Comparison of ENCODE assay signal across 11 cellular contexts in the genomic region with DNA sequence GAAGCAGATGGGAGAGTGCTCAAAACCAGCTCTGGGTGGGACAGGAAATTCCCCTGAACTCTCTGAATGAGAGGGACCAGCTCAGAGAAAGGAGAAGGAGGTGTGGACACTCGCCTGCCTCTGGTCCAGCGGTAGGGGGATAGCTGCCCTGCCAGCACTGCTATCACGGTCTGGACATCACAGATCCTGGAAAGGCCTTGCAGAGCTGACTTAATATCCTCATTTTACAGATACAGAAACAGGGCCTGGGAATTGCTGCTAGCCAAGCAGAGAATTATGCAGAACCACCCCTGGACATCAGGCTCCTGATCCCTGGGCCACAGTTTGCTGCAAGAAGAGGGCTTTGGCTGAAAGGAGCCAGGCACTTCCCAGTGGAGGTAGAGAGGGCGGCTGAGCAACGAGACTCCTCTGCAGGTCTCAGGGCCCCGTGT. TPM values are rescaled to one million over a fixed set of nuclear protein-coding genes. Genes with fewer than 3 reads are reported as not detected.
DNase-seq lines count a peak whose midpoint lies in the region; ATAC-seq and TF ChIP-seq lines count a peak whose summit lies in the region.
"Had no signal": no experiment of that assay in that cellular context is flagged by ENCODE, and none has a peak within 500 bp of the region (broad histone marks: within the 10 kb centered on the region; RNA-seq: fewer than 3 reads in every experiment).

No MANE protein-coding gene starts in this region.

- no peak overlapping the region for H3K23ac ChIP-seq in neuronal stem cell (ENCODE audit: low read depth, low read length, poor library complexity)

- no peak overlapping the region for H3K27ac ChIP-seq in brain microvascular endothelial cell
- no peak overlapping the region for H3K27ac ChIP-seq in neuronal stem cell (replicated peaks; ENCODE audit: low read length)

- in situ Hi-C loops in brain microvascular endothelial cell (cut with HindIII; ENCODE audit: low pct_ligation_motif_present, low sequenced_read_pairs): no loop called here

- no peak overlapping the region for H3K4ac ChIP-seq in neuronal stem cell (ENCODE audit: low read length)

- no peak overlapping the region for H2BK5ac ChIP-seq in neuronal stem cell (ENCODE audit: low read length)

- H3K36me3 ChIP-seq in GM06990 (ENCODE audit: control insufficient read depth, insufficient read depth, low read length) (peaks cover 43% of the 10 kb centered on the region), brain microvascular endothelial cell (replicated peaks) (no peaks in the 10 kb centered on the region), neuronal stem cell (replicated peaks in 1 of 2; ENCODE audit: control insufficient read depth in 2 of 2, insufficient read depth in 2 of 2, low read length in 2 of 2) (no peaks in the 10 kb centered on the region)

- DNase-seq in GM06990 (ENCODE audit: extremely low read depth, insufficient read length): no peak
- DNase-seq in brain microvascular endothelial cell: no peak
- no peak for DNase-seq in neuronal stem cell (ENCODE audit: low spot score)
- no peak for DNase-seq in AG08395 (ENCODE audit: low spot score)
- DNase-seq in stimulated activated CD4-positive, alpha-beta T cell treated with anti-CD3 and anti-CD28 coated beads, Interleukin-4, amount 100 ng/mL, for 4 hours: no peak
- DNase-seq: activated CD4-positive, CD25-positive, alpha-beta regulatory T cell treated with anti-CD3 and anti-CD28 coated beads, Interleukin-2, amount 50 U/mL, for 72 hours; DMS 273 treated with DMSO at 0.1 percent for 48 hours; NCI-H748 treated with DMSO at 0.1 percent for 48 hours had no signal

- no peak overlapping the region for H3K9ac ChIP-seq in neuronal stem cell (ENCODE audit: low read depth, low read length, poor library complexity)

- peak overlapping the region in 3 of 4 donors; percentile 16 to 90 (median 35) for H3K4me3 Mint-ChIP-seq in IgD-negative memory B cell

- no peak overlapping the region for H3K18ac ChIP-seq in neuronal stem cell (ENCODE audit: low read length)

- H2AK5ac ChIP-seq in neuronal stem cell (ENCODE audit: low read depth, low read length): no peak overlapping the region

- no peaks in the 10 kb centered on the region for H3K79me1 ChIP-seq in neuronal stem cell (ENCODE audit: low read depth, low read length)

- H3K4me1 Mint-ChIP-seq in IgD-negative memory B cell: peaks cover 52 to 62% (median 53%) of the 10 kb centered on the region in 3 donors

- H3K27ac Mint-ChIP-seq in IgD-negative memory B cell: peak overlapping the region; percentile 12 to 87 (median 41)

- no peak overlapping the region for H3K4me2 ChIP-seq in neuronal stem cell (ENCODE audit: insufficient read depth, low read length, poor library complexity, severe bottlenecking)

- no peak overlapping the region for H4K91ac ChIP-seq in neuronal stem cell (ENCODE audit: low read depth, low read length, poor library complexity)

- H3K14ac ChIP-seq in neuronal stem cell (ENCODE audit: low read length): no peak overlapping the region

- no peak overlapping the region for H2BK12ac ChIP-seq in neuronal stem cell (ENCODE audit: low read length)

- WGBS in neuronal stem cell (ENCODE audit: extremely low coverage in 2 of 2, insufficient read length in 2 of 2, insufficient replicate concordance in 1 of 2), 2 donors: no CpG with 5 or more reads among the region's 6 CpGs

- peaks cover 12 to 25% of the 10 kb centered on the region in 2 donors for H3K4me1 ChIP-seq in neuronal stem cell (ENCODE audit: control insufficient read depth in 2 of 2, insufficient read depth in 1 of 2, low read depth in 1 of 2, low read length in 2 of 2)

- H4K8ac ChIP-seq in neuronal stem cell (ENCODE audit: low read depth, low read length): no peak overlapping the region

- H3K9me3 Mint-ChIP-seq in IgD-negative memory B cell: no peaks in the 10 kb centered on the region

- no peak overlapping the region for H2BK120ac ChIP-seq in neuronal stem cell (ENCODE audit: low read depth, low read length)

- no peaks in the 10 kb centered on the region for H3K27me3 Mint-ChIP-seq in IgD-negative memory B cell

- peaks cover 5% of the 10 kb centered on the region for H3K36me3 Mint-ChIP-seq in IgD-negative memory B cell

- no peaks in the 10 kb centered on the region for H3K9me3 ChIP-seq in neuronal stem cell (replicated peaks in 1 of 2; ENCODE audit: control insufficient read depth in 2 of 2, insufficient read depth in 1 of 2, low read depth in 1 of 2, low read length in 2 of 2)

- TF ChIP-seq CTCF in GM06990 (IDR thresholded peaks at IDR 0.05; ENCODE audit: insufficient read depth, low read length, poor library complexity, severe bottlenecking): no peak
- peak; percentile 50 for TF ChIP-seq CTCF in brain microvascular endothelial cell (IDR thresholded peaks at IDR 0.05; ENCODE audit: low read depth, low read length, missing control alignments)

- H2BK15ac ChIP-seq in neuronal stem cell (ENCODE audit: low read length): no peak overlapping the region

- ATAC-seq in GM19035 (IDR thresholded peaks at IDR 0.05; ENCODE audit: unreplicated experiment): no peak
- no peak for ATAC-seq in HG03159 (IDR thresholded peaks at IDR 0.05; ENCODE audit: unreplicated experiment)

- H3K27me3 ChIP-seq in GM06990 (replicated peaks; ENCODE audit: control insufficient read depth, insufficient read depth, low read length): no peaks in the 10 kb centered on the region
- H3K27me3 ChIP-seq in brain microvascular endothelial cell (replicated peaks): no peaks in the 10 kb centered on the region
- H3K27me3 ChIP-seq in neuronal stem cell (ENCODE audit: control insufficient read depth in 3 of 3, insufficient read depth in 3 of 3, low read depth in 1 of 3, low read length in 3 of 3): peaks cover 0 to 3% (median 0%) of the 10 kb centered on the region in 3 experiments

- H3K4me3 ChIP-seq in GM06990 (replicated peaks; ENCODE audit: low read depth, low read length): peak overlapping the region; percentile 73
- no peak overlapping the region for H3K4me3 ChIP-seq in brain microvascular endothelial cell (ENCODE audit: low read depth, low read length)
- H3K4me3 ChIP-seq in neuronal stem cell (ENCODE audit: low read length in 2 of 2): no peak overlapping the region

- peak overlapping the region; percentile 72 for H2AFZ ChIP-seq in neuronal stem cell (ENCODE audit: low read length)

RNA-seq across cellular contexts. Expression of a gene that starts 4.8 kb away (rescaled TPM):
- 1.3 TPM for polyA plus RNA-seq in IgD-negative memory B cell
- 2.0 TPM for polyA plus RNA-seq in neuronal stem cell (2013, experiment 1 of 2)
- 2.0 TPM for polyA plus RNA-seq in neuronal stem cell (2013, experiment 2 of 2)

RNA-seq across cellular contexts. Expression of a gene that starts 44.8 kb away (rescaled TPM):
- 3.9 TPM for polyA plus RNA-seq in IgD-negative memory B cell
- 24.6 TPM for polyA plus RNA-seq in neuronal stem cell (2013, experiment 1 of 2)
- 23.4 TPM for polyA plus RNA-seq in neuronal stem cell (2013, experiment 2 of 2)
